Comparison of ENCODE assay signal across 12 cellular contexts in the genomic region with DNA sequence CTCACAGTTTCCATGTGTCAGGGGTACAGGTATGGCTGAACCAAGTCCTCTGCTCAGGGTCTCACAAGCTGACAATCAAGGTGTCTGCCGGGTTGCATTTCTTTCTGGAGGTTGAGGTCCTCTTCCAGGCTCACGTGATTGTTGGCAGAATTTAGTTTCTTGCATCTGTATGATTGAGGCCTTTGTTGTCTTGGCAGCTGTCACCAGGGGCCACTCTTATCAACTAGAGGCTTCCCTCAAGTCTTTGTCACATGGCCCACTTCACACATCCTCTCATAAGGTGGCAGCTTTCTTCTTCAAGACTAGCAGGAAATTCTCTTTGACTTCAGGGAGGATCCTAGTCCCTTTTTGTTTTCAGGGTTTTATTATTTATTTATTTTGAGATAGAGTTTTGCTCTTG. TPM values are rescaled to one million over a fixed set of nuclear protein-coding genes. Genes with fewer than 3 reads are reported as not detected.
DNase-seq lines count a peak whose midpoint lies in the region; ATAC-seq lines count a peak whose summit lies in the region.
"Had no signal": no experiment of that assay in that cellular context is flagged by ENCODE, and none has a peak within 500 bp of the region (broad histone marks: within the 10 kb centered on the region; RNA-seq: fewer than 3 reads in every experiment).

No MANE protein-coding gene starts in this region.

- H3K27ac Mint-ChIP-seq in activated naive CD8-positive, alpha-beta T cell treated with anti-CD3 and anti-CD28 coated beads, Interleukin-2, amount 10 ng/mL, durations not matched to agents 7 days and 5 days = peak overlapping the region; percentile 68
- no peak overlapping the region for H3K27ac Mint-ChIP-seq in activated naive CD8-positive, alpha-beta T cell treated with anti-CD3 and anti-CD28 coated beads for 36 hours

- H2AK5ac ChIP-seq in trophoblast cell (ENCODE audit: low read length) = peak overlapping the region; percentile 15

- no peak overlapping the region for H2BK5ac ChIP-seq in trophoblast cell (ENCODE audit: low read depth, low read length, poor library complexity)

- no peaks in the 10 kb centered on the region for H3K27me3 ChIP-seq in trophoblast cell (ENCODE audit: insufficient read depth, low read length)
- H3K27me3 ChIP-seq: left lung had no signal

- H4K8ac ChIP-seq in trophoblast cell (ENCODE audit: low read depth, low read length) = no peak overlapping the region

- H3K4me1 Mint-ChIP-seq in activated naive CD8-positive, alpha-beta T cell treated with anti-CD3 and anti-CD28 coated beads, Interleukin-2, amount 10 ng/mL, durations not matched to agents 7 days and 5 days = peaks cover 46% of the 10 kb centered on the region
- H3K4me1 Mint-ChIP-seq in activated naive CD8-positive, alpha-beta T cell treated with anti-CD3 and anti-CD28 coated beads for 36 hours = peaks cover 40% of the 10 kb centered on the region

- no peak overlapping the region for H3K27ac ChIP-seq in trophoblast cell (ENCODE audit: low read depth, low read length)
- H3K27ac ChIP-seq: left lung had no signal

- H4K12ac ChIP-seq in trophoblast cell (ENCODE audit: low read depth, low read length) = no peak overlapping the region

- H3K9ac ChIP-seq in trophoblast cell (ENCODE audit: low read length) = no peak overlapping the region

- no peak overlapping the region for H2AFZ ChIP-seq in trophoblast cell (ENCODE audit: insufficient read depth, low read length, poor library complexity)

- no peaks in the 10 kb centered on the region for H3K9me3 ChIP-seq in trophoblast cell (ENCODE audit: insufficient read depth, low read depth, low read length)
- H3K9me3 ChIP-seq: left lung had no signal

- peak overlapping the region; percentile 28 for H3K4me3 Mint-ChIP-seq in activated naive CD8-positive, alpha-beta T cell treated with anti-CD3 and anti-CD28 coated beads, Interleukin-2, amount 10 ng/mL, durations not matched to agents 7 days and 5 days
- no peak overlapping the region for H3K4me3 Mint-ChIP-seq in activated naive CD8-positive, alpha-beta T cell treated with anti-CD3 and anti-CD28 coated beads for 36 hours

- H3K79me2 ChIP-seq in trophoblast cell (ENCODE audit: control insufficient read depth, insufficient read depth, low read length, poor library complexity) = no peaks in the 10 kb centered on the region

- peaks cover 5% of the 10 kb centered on the region for H3K36me3 Mint-ChIP-seq in activated naive CD8-positive, alpha-beta T cell treated with anti-CD3 and anti-CD28 coated beads, Interleukin-2, amount 10 ng/mL, durations not matched to agents 7 days and 5 days
- H3K36me3 Mint-ChIP-seq in activated naive CD8-positive, alpha-beta T cell treated with anti-CD3 and anti-CD28 coated beads for 36 hours = no peaks in the 10 kb centered on the region

- WGBS in trophoblast cell (ENCODE audit: extremely low coverage, insufficient coverage, insufficient read length) = no CpG with 5 or more reads among the region's 2 CpGs

- peak overlapping the region; percentile 8 for H4K91ac ChIP-seq in trophoblast cell (ENCODE audit: low read depth, low read length)

- DNase-seq in activated naive CD8-positive, alpha-beta T cell treated with anti-CD3 and anti-CD28 coated beads, Interleukin-2, amount 10 ng/mL, durations not matched to agents 7 days and 5 days = no peak
- DNase-seq in activated naive CD8-positive, alpha-beta T cell treated with anti-CD3 and anti-CD28 coated beads for 36 hours = no peak
- DNase-seq in OCI-M1 (lab: John Stamatoyannopoulos, UW) (peak; percentile 54), trophoblast cell (no peak), kidney glomerular epithelial cell (lab: John Stamatoyannopoulos, UW) (no peak)
- peak; percentile 31 for DNase-seq in activated CD8-positive, alpha-beta memory T cell treated with anti-CD3 and anti-CD28 coated beads, Interleukin-2, amount 50 U/mL, for 4 hours
- DNase-seq: left lung, NCI-H526 treated with DMSO at 0.1 percent for 48 hours, SHP77 had no signal

- H3K23ac ChIP-seq in trophoblast cell (ENCODE audit: low read length) = no peak overlapping the region

- H2BK12ac ChIP-seq in trophoblast cell (ENCODE audit: low read length) = no peak overlapping the region

- peaks cover 8 to 13% of the 10 kb centered on the region in 2 experiments for H3K4me1 ChIP-seq in trophoblast cell (ENCODE audit: control insufficient read depth in 1 of 2, insufficient read depth in 2 of 2, low read length in 2 of 2)

- peaks cover 9% of the 10 kb centered on the region for H3K27me3 Mint-ChIP-seq in activated naive CD8-positive, alpha-beta T cell treated with anti-CD3 and anti-CD28 coated beads, Interleukin-2, amount 10 ng/mL, durations not matched to agents 7 days and 5 days
- H3K27me3 Mint-ChIP-seq in activated naive CD8-positive, alpha-beta T cell treated with anti-CD3 and anti-CD28 coated beads for 36 hours = no peaks in the 10 kb centered on the region

- POLR2A ChIA-PET in activated naive CD8-positive, alpha-beta T cell treated with anti-CD3 and anti-CD28 coated beads, Interleukin-2, amount 10 ng/mL, durations not matched to agents 7 days and 5 days (lab: Charles Lee) = interaction anchor here (0.9 to 2.0 kb wide), 4 partner anchors 16 to 62 kb away, joined by 3 to 8 read pairs (median 4); no protein-coding TSS in a partner anchor

- no peak overlapping the region for H3K14ac ChIP-seq in trophoblast cell (ENCODE audit: low read length)

- no peak overlapping the region for H2BK120ac ChIP-seq in trophoblast cell (ENCODE audit: insufficient read depth, low read length, poor library complexity)

- no peak overlapping the region for H3K4ac ChIP-seq in trophoblast cell (ENCODE audit: low read depth, low read length)

- ATAC-seq in activated naive CD8-positive, alpha-beta T cell treated with anti-CD3 and anti-CD28 coated beads, Interleukin-2, amount 10 ng/mL, durations not matched to agents 7 days and 5 days (ENCODE audit: low read depth) = peak; percentile 72
- no peak for ATAC-seq in GM21723 (IDR thresholded peaks at IDR 0.05; ENCODE audit: unreplicated experiment)
- ATAC-seq in HG03097 (IDR thresholded peaks at IDR 0.05; ENCODE audit: low FRiP score, unreplicated experiment) = no peak
- ATAC-seq: left lung had no signal

- no peak overlapping the region for H3K4me2 ChIP-seq in trophoblast cell (ENCODE audit: low read length)
- H3K4me2 ChIP-seq: smooth muscle cell had no signal

- H3K4me3 ChIP-seq in trophoblast cell (ENCODE audit: low read depth, low read length) = no peak overlapping the region
- H3K4me3 ChIP-seq: left lung, smooth muscle cell had no signal

- peaks cover 4% of the 10 kb centered on the region for H3K79me1 ChIP-seq in trophoblast cell (ENCODE audit: low read length)

- no peak overlapping the region for H3K18ac ChIP-seq in trophoblast cell (ENCODE audit: low read length)

- H3K36me3 ChIP-seq in trophoblast cell (ENCODE audit: control insufficient read depth in 1 of 2, insufficient read depth in 2 of 2, low read length in 2 of 2) = no peaks in the 10 kb centered on the region
- H3K36me3 ChIP-seq: left lung had no signal

- H3K9me3 Mint-ChIP-seq in activated naive CD8-positive, alpha-beta T cell treated with anti-CD3 and anti-CD28 coated beads, Interleukin-2, amount 10 ng/mL, durations not matched to agents 7 days and 5 days = peaks cover 3% of the 10 kb centered on the region
- H3K9me3 Mint-ChIP-seq in activated naive CD8-positive, alpha-beta T cell treated with anti-CD3 and anti-CD28 coated beads for 36 hours = peaks cover 1% of the 10 kb centered on the region

RNA-seq across cellular contexts. Expression of a gene that starts 46.0 kb away (rescaled TPM):
- 10 to 100 TPM; 60.3 to 61.7 TPM for total RNA-seq in activated naive CD8-positive, alpha-beta T cell treated with anti-CD3 and anti-CD28 coated beads, Interleukin-2, amount 10 ng/mL, durations not matched to agents 7 days and 5 days
- 10 to 100 TPM; 19.5 to 20.0 TPM for total RNA-seq in activated naive CD8-positive, alpha-beta T cell treated with anti-CD3 and anti-CD28 coated beads for 36 hours
- polyA plus RNA-seq in trophoblast cell (2013) = 26.6 and 30.7 TPM in 2 replicates

RNA-seq across cellular contexts. Expression of a gene that starts 56.2 kb away (rescaled TPM):
- 100 to 1,000 TPM; 149 to 154 TPM for total RNA-seq in activated naive CD8-positive, alpha-beta T cell treated with anti-CD3 and anti-CD28 coated beads, Interleukin-2, amount 10 ng/mL, durations not matched to agents 7 days and 5 days
- 100 to 1,000 TPM; 160 to 169 TPM for total RNA-seq in activated naive CD8-positive, alpha-beta T cell treated with anti-CD3 and anti-CD28 coated beads for 36 hours
- 331 and 337 TPM in 2 replicates for polyA plus RNA-seq in trophoblast cell (2013)

Comparison
In these comparisons a context has a peak if more than half of its experiments do, and no peak if none do; other contexts are left out.
1. DNase-seq: peak in OCI-M1 (single experiment) and activated CD8-positive, alpha-beta memory T cell treated with anti-CD3 and anti-CD28 coated beads, Interleukin-2, amount 50 U/mL, for 4 hours (single experiment); none in activated naive CD8-positive, alpha-beta T cell treated with anti-CD3 and anti-CD28 coated beads, Interleukin-2, amount 10 ng/mL, durations not matched to agents 7 days and 5 days (single experiment), activated naive CD8-positive, alpha-beta T cell treated with anti-CD3 and anti-CD28 coated beads for 36 hours (single experiment), trophoblast cell (0 of 2) and kidney glomerular epithelial cell (single experiment).